In the genomic region with DNA sequence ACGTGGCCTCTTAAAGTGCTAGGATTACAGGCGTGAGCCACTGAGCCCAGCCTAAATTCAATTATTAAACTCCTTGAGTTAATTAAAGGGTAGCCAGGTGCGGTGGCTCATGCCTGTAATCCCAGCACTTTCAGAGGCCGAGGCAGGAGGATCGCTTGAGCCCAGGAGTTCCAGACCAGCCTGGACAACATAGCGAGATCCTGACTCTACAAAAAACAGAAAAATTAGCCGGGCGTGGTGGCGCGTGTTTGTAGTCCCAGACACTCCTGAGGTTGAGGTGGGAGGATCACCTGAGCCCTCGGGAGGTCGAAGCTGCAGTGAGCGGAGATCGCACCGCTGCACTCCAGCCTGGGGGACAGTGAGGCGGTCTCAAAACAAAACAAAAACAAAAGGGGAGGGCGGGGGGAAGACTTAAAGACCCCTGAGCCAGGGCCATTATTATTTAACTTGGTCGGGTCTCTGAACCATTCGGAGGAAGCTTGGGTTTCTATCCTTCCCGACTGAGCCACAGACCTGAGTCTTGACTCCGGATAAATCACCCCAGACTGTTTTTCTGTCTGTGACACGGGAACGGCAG, we compare ENCODE assay signal across 8 cellular contexts. TPM values are rescaled to one million over a fixed set of nuclear protein-coding genes. Genes with fewer than 3 reads are reported as not detected.
DNase-seq lines count a peak whose midpoint lies in the region; ATAC-seq and TF ChIP-seq lines count a peak whose summit lies in the region.

No MANE protein-coding gene starts in this region.

- peaks cover 44% of the 10 kb centered on the region for H3K79me2 ChIP-seq in SK-N-SH (ENCODE audit: insufficient read depth)

- peaks cover 19 to 23% of the 10 kb centered on the region in 2 donors for H3K36me3 Mint-ChIP-seq in activated naive CD4-positive, alpha-beta T cell treated with anti-CD3 and anti-CD28 coated beads, Interleukin-2, amount 50 U/mL, for 72 hours

- no peak for TF ChIP-seq RAD21 in SK-N-SH (IDR thresholded peaks at IDR 0.05; ENCODE audit: low read length)

- CTCF ChIA-PET in SK-N-SH (lab: Yijun Ruan, JAX), result interaction anchor here (1.1 to 2.7 kb wide), 10 partner anchors 18 to 87 kb away, joined by 3 to 14 read pairs (median 4); a partner anchor contains a TSS

- peak overlapping the region; percentile 83 to 92 for H3K27ac ChIP-seq in SK-N-SH (ENCODE audit: low read depth in 2 of 2, low read length in 1 of 2)
- H3K27ac ChIP-seq in temporal lobe (ENCODE audit: low read depth, low read length), result peak overlapping the region; percentile 76

- peaks cover 2% of the 10 kb centered on the region for H3F3A ChIP-seq in SK-N-SH (replicated peaks; ENCODE audit: insufficient read depth)

- TF ChIP-seq CTCF in SK-N-SH (IDR thresholded peaks at IDR 0.05), result no peak
- TF ChIP-seq CTCF in kidney epithelial cell (IDR thresholded peaks at IDR 0.05; ENCODE audit: insufficient read depth, low read length, poor library complexity, severe bottlenecking), result no peak

- H3K9me2 ChIP-seq in SK-N-SH, result no peaks in the 10 kb centered on the region

- peak overlapping the region; percentile 90 to 92 for H3K27ac Mint-ChIP-seq in activated naive CD4-positive, alpha-beta T cell treated with anti-CD3 and anti-CD28 coated beads, Interleukin-2, amount 50 U/mL, for 72 hours

- H3K4me3 ChIP-seq in SK-N-SH (ENCODE audit: low read depth in 2 of 2, low read length in 1 of 2) (peak overlapping the region; percentile 75 to 94), kidney epithelial cell (ENCODE audit: low read depth, low read length) (peak overlapping the region; percentile 89)

- H3K4me2 ChIP-seq in SK-N-SH, result peak overlapping the region; percentile 91

- H3K9me3 Mint-ChIP-seq in activated naive CD4-positive, alpha-beta T cell treated with anti-CD3 and anti-CD28 coated beads, Interleukin-2, amount 50 U/mL, for 72 hours, result no peaks in the 10 kb centered on the region

- peaks cover 6 to 7% of the 10 kb centered on the region in 2 experiments; a peak in 2 of 4 replicates for H3K4me1 ChIP-seq in SK-N-SH (ENCODE audit: control insufficient read depth in 1 of 2, insufficient read depth in 2 of 2, low read depth in 1 of 2, low read length in 1 of 2)

- DNase-seq in SK-N-SH (no peak), kidney epithelial cell (ENCODE audit: low read depth) (no peak), NCI-H345 treated with DMSO at 0.1 percent for 48 hours (lab: John Stamatoyannopoulos, UW; ENCODE audit: unreplicated experiment) (no peak)
- no peak for DNase-seq in activated naive CD4-positive, alpha-beta T cell treated with anti-CD3 and anti-CD28 coated beads, Interleukin-2, amount 50 U/mL, for 72 hours (ENCODE audit: low spot score in 2 of 2)

- H3K27me3 ChIP-seq in SK-N-SH (ENCODE audit: insufficient read depth), result no peaks in the 10 kb centered on the region
- no peaks in the 10 kb centered on the region for H3K27me3 ChIP-seq in kidney epithelial cell (ENCODE audit: control insufficient read depth, insufficient read depth, low read length)

- no peaks in the 10 kb centered on the region for H4K20me1 ChIP-seq in SK-N-SH (ENCODE audit: insufficient read depth)

- POLR2A ChIA-PET in SK-N-SH (lab: Yijun Ruan, JAX), result interaction anchor here (0.8 to 2.1 kb wide), 14 partner anchors 17 to 127 kb away, joined by 3 to 30 read pairs (median 4); a partner anchor contains a TSS

- ATAC-seq in SK-N-SH treated with all-trans-retinoic acid at 6 μM for 48 hours (no peak), GM18868 (IDR thresholded peaks at IDR 0.05; ENCODE audit: unreplicated experiment) (no peak), HG02610 (IDR thresholded peaks at IDR 0.05; ENCODE audit: unreplicated experiment) (no peak)
- ATAC-seq in activated naive CD4-positive, alpha-beta T cell treated with anti-CD3 and anti-CD28 coated beads, Interleukin-2, amount 50 U/mL, for 72 hours, result no peak

- 37% methylated on average over 21 of the region's 23 CpGs for WGBS in SK-N-SH (ENCODE audit: low lambda C conversion rate)

- TF ChIP-seq EP300 in SK-N-SH (IDR thresholded peaks at IDR 0.05; ENCODE audit: borderline replicate concordance in 1 of 2, low read depth in 1 of 2, low read length in 1 of 2), result no peak

- 0 out of 2 replicates have a peak overlapping the region, but pooled peaks have one; percentile 82 for H2AFZ ChIP-seq in SK-N-SH (ENCODE audit: low read depth)

- peak overlapping the region; percentile 92 for H3K9ac ChIP-seq in SK-N-SH

- H3K9me3 ChIP-seq in SK-N-SH, result no peaks in the 10 kb centered on the region

- H3K36me3 ChIP-seq in SK-N-SH (replicated peaks in 1 of 2; ENCODE audit: control insufficient read depth in 1 of 2, insufficient read depth in 2 of 2, low read length in 1 of 2) (peaks cover 7 to 9% of the 10 kb centered on the region in 2 experiments), kidney epithelial cell (ENCODE audit: control insufficient read depth, insufficient read depth, low read length) (peaks cover 1% of the 10 kb centered on the region)

TF ChIP-seq in SK-N-SH, 30 proteins besides CTCF, POLR2A, EP300 and RAD21:
- no peak for TF ChIP-seq MEF2A (IDR thresholded peaks at IDR 0.05; ENCODE audit: borderline replicate concordance, low read depth)
- no peak for TF ChIP-seq RFX5 (IDR thresholded peaks at IDR 0.05; ENCODE audit: low read length)
- no peak for TF ChIP-seq RXRA (IDR thresholded peaks at IDR 0.05; ENCODE audit: borderline replicate concordance, low read depth)
- TF ChIP-seq NFIC (IDR thresholded peaks at IDR 0.05; ENCODE audit: borderline replicate concordance), result no peak
- TF ChIP-seq TCF12 (IDR thresholded peaks at IDR 0.05), result no peak
- TF ChIP-seq YY1 (IDR thresholded peaks at IDR 0.05; ENCODE audit: low read depth), result no peak
- TF ChIP-seq JUND (IDR thresholded peaks at IDR 0.05), result no peak
- TF ChIP-seq TAF1 (IDR thresholded peaks at IDR 0.05; ENCODE audit: borderline replicate concordance, low read depth, low read length), result no peak
- no peak for TF ChIP-seq ELF1 (IDR thresholded peaks at IDR 0.05)
- no peak for TF ChIP-seq GABPA (IDR thresholded peaks at IDR 0.05; ENCODE audit: low read depth)
- no peak for TF ChIP-seq TEAD4 (IDR thresholded peaks at IDR 0.05; ENCODE audit: borderline replicate concordance, insufficient read depth)
- TF ChIP-seq SMC3 (IDR thresholded peaks at IDR 0.05; ENCODE audit: low read depth, low read length), result no peak

TF ChIP-seq in SK-N-SH treated with all-trans-retinoic acid at 6 μM for 48 hours, 23 proteins besides CTCF, POLR2A, EP300 and RAD21 (continues in another document):
- TF ChIP-seq PPARA (CRISPR knock-in tag; IDR thresholded peaks at IDR 0.05; ENCODE audit: borderline replicate concordance) (no peak), OSR1 (CRISPR knock-in tag; IDR thresholded peaks at IDR 0.05) (no peak), ZNF565 (CRISPR knock-in tag; conservative IDR thresholded peaks at IDR 0.05; ENCODE audit: low read depth) (no peak), RARB (CRISPR knock-in tag; IDR thresholded peaks at IDR 0.05) (no peak), SNAI2 (CRISPR knock-in tag; IDR thresholded peaks at IDR 0.05) (no peak), BACH2 (CRISPR knock-in tag; IDR thresholded peaks at IDR 0.05; ENCODE audit: borderline replicate concordance) (no peak), TCF4 (CRISPR knock-in tag; IDR thresholded peaks at IDR 0.05; ENCODE audit: borderline replicate concordance) (no peak), TOX (CRISPR knock-in tag; IDR thresholded peaks at IDR 0.05; ENCODE audit: borderline replicate concordance) (no peak), ZNF70 (CRISPR knock-in tag; IDR thresholded peaks at IDR 0.05) (no peak)
- TF ChIP-seq, protein P1, sequence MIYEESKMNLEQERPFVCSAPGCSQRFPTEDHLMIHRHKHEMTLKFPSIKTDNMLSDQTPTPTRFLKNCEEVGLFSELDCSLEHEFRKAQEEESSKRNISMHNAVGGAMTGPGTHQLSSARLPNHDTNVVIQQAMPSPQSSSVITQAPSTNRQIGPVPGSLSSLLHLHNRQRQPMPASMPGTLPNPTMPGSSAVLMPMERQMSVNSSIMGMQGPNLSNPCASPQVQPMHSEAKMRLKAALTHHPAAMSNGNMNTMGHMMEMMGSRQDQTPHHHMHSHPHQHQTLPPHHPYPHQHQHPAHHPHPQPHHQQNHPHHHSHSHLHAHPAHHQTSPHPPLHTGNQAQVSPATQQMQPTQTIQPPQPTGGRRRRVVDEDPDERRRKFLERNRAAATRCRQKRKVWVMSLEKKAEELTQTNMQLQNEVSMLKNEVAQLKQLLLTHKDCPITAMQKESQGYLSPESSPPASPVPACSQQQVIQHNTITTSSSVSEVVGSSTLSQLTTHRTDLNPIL (CRISPR knock-in tag; IDR thresholded peaks at IDR 0.05; ENCODE audit: low read depth), result no peak

RNA-seq across cellular contexts. Expression of a gene that starts 19.5 kb away (rescaled TPM):
- polyA plus RNA-seq in SK-N-SH (2012; rRNA removed), result 48.5 and 56.3 TPM in 2 replicates
- 43.4 and 50.2 TPM in 2 replicates for polyA plus RNA-seq in SK-N-SH (2012; cell fraction: cytosol; rRNA removed)
- polyA plus RNA-seq in SK-N-SH (2012; cell fraction: nucleus; rRNA removed), result 18.9 and 20.3 TPM in 2 replicates
- total RNA-seq in activated naive CD4-positive, alpha-beta T cell treated with anti-CD3 and anti-CD28 coated beads, Interleukin-2, amount 50 U/mL, for 72 hours, result 10 to 100 TPM; 27.3 to 45.9 TPM
- total RNA-seq in kidney epithelial cell (43.1 and 46.3 TPM in 2 replicates), temporal lobe (27.0 TPM)

RNA-seq across cellular contexts. Expression of a gene that starts 22.1 kb away (rescaled TPM):
- 35.9 and 45.7 TPM in 2 replicates for polyA plus RNA-seq in SK-N-SH (2012; rRNA removed)
- polyA plus RNA-seq in SK-N-SH (2012; cell fraction: cytosol; rRNA removed), result 25.7 and 32.1 TPM in 2 replicates
- 25.1 and 26.3 TPM in 2 replicates for polyA plus RNA-seq in SK-N-SH (2012; cell fraction: nucleus; rRNA removed)
- under 1 TPM; 0.29 to 0.96 TPM for total RNA-seq in activated naive CD4-positive, alpha-beta T cell treated with anti-CD3 and anti-CD28 coated beads, Interleukin-2, amount 50 U/mL, for 72 hours
- 1.4 and 2.1 TPM in 2 replicates for total RNA-seq in kidney epithelial cell
- under 0.01 TPM for total RNA-seq in temporal lobe

RNA-seq across cellular contexts. Expression of a gene that starts 49.0 kb away (rescaled TPM):
- polyA plus RNA-seq in SK-N-SH (2012; rRNA removed), result 18.3 and 20.6 TPM in 2 replicates
- 8.6 and 15.1 TPM in 2 replicates for polyA plus RNA-seq in SK-N-SH (2012; cell fraction: cytosol; rRNA removed)
- polyA plus RNA-seq in SK-N-SH (2012; cell fraction: nucleus; rRNA removed), result 31.4 and 33.9 TPM in 2 replicates
- 10 to 100 TPM; 24.4 to 36.4 TPM for total RNA-seq in activated naive CD4-positive, alpha-beta T cell treated with anti-CD3 and anti-CD28 coated beads, Interleukin-2, amount 50 U/mL, for 72 hours
- 36.4 and 37.9 TPM in 2 replicates for total RNA-seq in kidney epithelial cell
- 42.3 TPM for total RNA-seq in temporal lobe
